Comparison of ENCODE assay signal across 25 cellular contexts in the genomic region with DNA sequence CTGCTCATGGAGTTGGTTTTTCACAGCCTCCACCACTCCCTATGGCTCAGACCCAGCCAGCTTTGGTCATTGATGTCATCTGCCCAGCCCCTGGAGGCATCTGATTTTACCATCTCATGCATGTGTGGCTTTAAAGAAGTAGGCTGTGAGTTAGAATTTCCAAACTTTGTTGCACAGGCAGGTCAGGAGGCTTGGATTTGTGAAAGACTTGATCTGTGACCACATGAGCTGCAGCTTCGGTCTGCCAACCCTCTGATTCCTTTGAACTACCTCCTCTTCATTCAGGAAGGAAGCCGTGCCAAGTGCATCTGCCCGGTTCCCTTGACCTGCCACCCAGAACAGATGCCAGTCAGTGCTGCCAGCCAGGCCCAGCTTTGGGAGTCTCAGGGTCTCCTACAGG. TPM values are rescaled to one million over a fixed set of nuclear protein-coding genes. Genes with fewer than 3 reads are reported as not detected.
DNase-seq lines count a peak whose midpoint lies in the region; ATAC-seq and TF ChIP-seq lines count a peak whose summit lies in the region.
"Had no signal": no experiment of that assay in that cellular context is flagged by ENCODE, and none has a peak within 500 bp of the region (broad histone marks: within the 10 kb centered on the region; RNA-seq: fewer than 3 reads in every experiment).

No MANE protein-coding gene starts in this region.

- no peak overlapping the region for H3K4me3 ChIP-seq in epithelial cell of proximal tubule (ENCODE audit: low read depth, low read length)
- H3K4me3 ChIP-seq: hepatocyte, mucosa of descending colon, SK-N-MC, skin epidermis had no signal

- H3K9me3 Mint-ChIP-seq in activated naive CD4-positive, alpha-beta T cell treated with anti-CD3 and anti-CD28 coated beads, Interleukin-2, amount 50 U/mL, for 72 hours: no peaks in the 10 kb centered on the region
- H3K9me3 Mint-ChIP-seq: activated T-cell treated with anti-CD3 and anti-CD28 coated beads, Interleukin-2, amount 50 U/mL, for 4 hours; H9; immature natural killer cell; neural crest cell had no signal

- peak; percentile 52 for DNase-seq in Ammon's horn (ENCODE audit: low spot score)
- peak; percentile 79 for DNase-seq in epithelial cell of proximal tubule (ENCODE audit: low read depth)
- DNase-seq in midbrain (lab: John Stamatoyannopoulos, UW): peak; percentile 35
- no peak for DNase-seq in NCI-H187 (lab: John Stamatoyannopoulos, UW)
- DNase-seq in SK-N-DZ (ENCODE audit: low spot score): no peak
- DNase-seq in activated naive CD4-positive, alpha-beta T cell treated with anti-CD3 and anti-CD28 coated beads, Interleukin-2, amount 50 U/mL, for 72 hours (ENCODE audit: low spot score in 2 of 2): no peak
- DNase-seq in NCI-H526 treated with DMSO at 0.1 percent for 48 hours (lab: John Stamatoyannopoulos, UW): no peak
- DNase-seq: activated naive CD4-positive, alpha-beta T cell; activated T-cell treated with anti-CD3 and anti-CD28 coated beads, Interleukin-2, amount 50 U/mL, for 4 hours; DMS79 treated with DMSO at 0.1 percent for 48 hours; effector CD4-positive, alpha-beta T cell; immature natural killer cell; NCI-H1092 treated with DMSO at 0.1 percent for 48 hours; NCI-H2029; T-helper 17 cell had no signal

- H3K36me3 Mint-ChIP-seq in activated naive CD4-positive, alpha-beta T cell treated with anti-CD3 and anti-CD28 coated beads, Interleukin-2, amount 50 U/mL, for 72 hours: no peaks in the 10 kb centered on the region
- H3K36me3 Mint-ChIP-seq: immature natural killer cell had no signal

- TF ChIP-seq CTCF in epithelial cell of proximal tubule (conservative IDR thresholded peaks at IDR 0.05; ENCODE audit: low read depth, low read length): no peak

- ATAC-seq in activated naive CD4-positive, alpha-beta T cell treated with anti-CD3 and anti-CD28 coated beads, Interleukin-2, amount 50 U/mL, for 72 hours: no peak
- ATAC-seq: activated T-cell treated with anti-CD3 and anti-CD28 coated beads, Interleukin-2, amount 50 U/mL, for 4 hours; T-helper 17 cell had no signal

- no peaks in the 10 kb centered on the region for H3K36me3 ChIP-seq in KOPT-K1 (ENCODE audit: insufficient read depth, low read length)

- H3K9me3 ChIP-seq in KOPT-K1 (ENCODE audit: insufficient read depth, low read length, poor library complexity, severe bottlenecking): no peaks in the 10 kb centered on the region
- H3K9me3 ChIP-seq: mucosa of descending colon had no signal

- H3K27ac ChIP-seq in KOPT-K1 (ENCODE audit: low read depth, low read length, poor library complexity, severe bottlenecking): peak overlapping the region; percentile 55
- H3K27ac ChIP-seq: hepatocyte, SK-N-MC, skin epidermis had no signal

- H3K27ac Mint-ChIP-seq in activated naive CD4-positive, alpha-beta T cell treated with anti-CD3 and anti-CD28 coated beads, Interleukin-2, amount 50 U/mL, for 72 hours: no peak overlapping the region
- H3K27ac Mint-ChIP-seq: activated CD4-positive, alpha-beta T cell treated with anti-CD3 and anti-CD28 coated beads for 36 hours; H9; immature natural killer cell; progenitor cell of endocrine pancreas; T-helper 17 cell had no signal

RNA-seq across cellular contexts. Expression of a gene that starts 9.2 kb away (rescaled TPM):
- not detected in 2 replicates for total RNA-seq in epithelial cell of proximal tubule
- polyA plus RNA-seq in SK-N-DZ (2014; cell fraction: cytosol; rRNA removed): not detected in 2 replicates
- polyA plus RNA-seq in SK-N-DZ (2014; cell fraction: nucleus; rRNA removed): not detected in 2 replicates
- total RNA-seq in activated naive CD4-positive, alpha-beta T cell treated with anti-CD3 and anti-CD28 coated beads, Interleukin-2, amount 50 U/mL, for 72 hours: not detected
- total RNA-seq: activated CD4-positive, alpha-beta T cell treated with anti-CD3 and anti-CD28 coated beads for 36 hours; activated CD8-positive, alpha-beta memory T cell treated with anti-CD3 and anti-CD28 coated beads for 36 hours; H9; T-helper 17 cell had no signal
- polyA plus RNA-seq: immature natural killer cell had no signal

Comparison
In these comparisons a context has a peak if more than half of its experiments do, and no peak if none do; other contexts are left out.
1. DNase-seq: peak in Ammon's horn (single experiment), epithelial cell of proximal tubule (single experiment) and midbrain (single experiment); none in NCI-H187 (0 of 2), SK-N-DZ (single experiment), activated naive CD4-positive, alpha-beta T cell treated with anti-CD3 and anti-CD28 coated beads, Interleukin-2, amount 50 U/mL, for 72 hours (0 of 2) and NCI-H526 treated with DMSO at 0.1 percent for 48 hours (single experiment).